11 cellular contexts compared by ENCODE assay signal in the genomic region with DNA sequence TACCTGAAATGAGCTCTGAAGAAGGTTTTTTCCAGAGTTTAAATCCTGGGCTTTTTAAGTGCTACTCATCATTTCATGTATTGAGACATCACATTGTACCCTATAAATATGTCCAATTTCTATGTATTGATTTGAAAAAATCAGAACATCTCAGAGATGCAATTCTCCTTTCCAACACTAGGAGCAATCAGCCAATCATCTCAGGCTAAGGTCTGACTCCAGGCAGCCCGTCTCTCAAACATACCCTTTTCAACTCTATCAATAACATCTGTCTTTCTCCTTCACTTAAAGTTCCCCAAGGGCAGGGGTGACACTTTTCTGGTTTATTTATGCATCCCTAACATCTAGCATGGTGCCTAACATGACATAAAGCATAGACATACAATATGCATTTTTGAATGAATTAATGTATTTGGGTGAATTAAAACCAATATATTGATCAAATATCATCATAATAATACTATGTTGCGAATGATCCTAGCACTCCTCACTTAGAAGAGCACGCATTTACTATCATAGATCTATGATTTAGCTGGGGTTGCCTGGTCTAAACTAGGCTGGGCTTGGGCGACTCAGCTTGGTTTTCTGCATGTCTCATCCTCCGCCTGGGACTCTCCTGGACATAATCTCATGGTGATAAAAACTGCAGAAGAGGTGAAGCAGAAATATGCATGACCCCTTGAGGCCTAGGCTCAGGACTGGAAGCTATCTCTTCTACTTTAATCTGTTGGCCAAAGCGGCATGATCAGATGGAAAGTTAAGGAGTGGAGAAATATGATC. TPM values are rescaled to one million over a fixed set of nuclear protein-coding genes. Genes with fewer than 3 reads are reported as not detected.
DNase-seq lines count a peak whose midpoint lies in the region; ATAC-seq and TF ChIP-seq lines count a peak whose summit lies in the region.
"Had no signal": no experiment of that assay in that cellular context is flagged by ENCODE, and none has a peak within 500 bp of the region (broad histone marks: within the 10 kb centered on the region; RNA-seq: fewer than 3 reads in every experiment).

No MANE protein-coding gene starts in this region.

- H3K27ac Mint-ChIP-seq in activated CD8-positive, alpha-beta T cell treated with anti-CD3 and anti-CD28 coated beads for 36 hours: no peak overlapping the region
- H3K27ac Mint-ChIP-seq in CD8-positive, alpha-beta T cell: no peak overlapping the region
- H3K27ac Mint-ChIP-seq: naive B cell had no signal

- peaks cover 13% of the 10 kb centered on the region for H3K4me1 ChIP-seq in hepatocyte (ENCODE audit: insufficient read depth)
- no peaks in the 10 kb centered on the region for H3K4me1 ChIP-seq in CD8-positive, alpha-beta T cell (ENCODE audit: insufficient read depth, low read length)

- no peaks in the 10 kb centered on the region for H3K9me3 ChIP-seq in hepatocyte (ENCODE audit: low read depth)
- H3K9me3 ChIP-seq in CD8-positive, alpha-beta T cell (ENCODE audit: low read length): no peaks in the 10 kb centered on the region

- no peaks in the 10 kb centered on the region for H4K20me1 ChIP-seq in hepatocyte (ENCODE audit: insufficient read depth, poor library complexity, severe bottlenecking)

- no peak overlapping the region for H3K4me2 ChIP-seq in hepatocyte

- no peaks in the 10 kb centered on the region for H3K36me3 ChIP-seq in hepatocyte (replicated peaks; ENCODE audit: insufficient read depth, low read depth)
- no peaks in the 10 kb centered on the region for H3K36me3 ChIP-seq in CD8-positive, alpha-beta T cell (ENCODE audit: insufficient read depth, low read length)

- no peaks in the 10 kb centered on the region for H3K36me3 Mint-ChIP-seq in activated CD8-positive, alpha-beta T cell treated with anti-CD3 and anti-CD28 coated beads for 36 hours (ENCODE audit: low read depth)
- no peaks in the 10 kb centered on the region for H3K36me3 Mint-ChIP-seq in CD8-positive, alpha-beta T cell
- H3K36me3 Mint-ChIP-seq: naive B cell had no signal

- POLR2A ChIA-PET in activated CD8-positive, alpha-beta T cell treated with anti-CD3 and anti-CD28 coated beads for 36 hours (lab: Charles Lee): no interaction called here
- POLR2A ChIA-PET in CD8-positive, alpha-beta T cell (lab: Charles Lee): no interaction called here

- no peaks in the 10 kb centered on the region for H3K9me2 ChIP-seq in hepatocyte (replicated peaks; ENCODE audit: insufficient read depth)

- peak overlapping the region; percentile 99 for H3K27ac ChIP-seq in hepatocyte
- no peak overlapping the region for H3K27ac ChIP-seq in CD8-positive, alpha-beta T cell (ENCODE audit: low read depth, low read length)

- intact Hi-C loops in activated CD8-positive, alpha-beta T cell treated with anti-CD3 and anti-CD28 coated beads for 36 hours (cut with micrococcal nuclease): no loop called here
- intact Hi-C loops in CD8-positive, alpha-beta T cell (cut with DNase I, micrococcal nuclease): no loop called here

- peak; percentile 53 for ATAC-seq in activated CD8-positive, alpha-beta T cell treated with anti-CD3 and anti-CD28 coated beads for 36 hours
- ATAC-seq in HG03457 (IDR thresholded peaks at IDR 0.05; ENCODE audit: unreplicated experiment): no peak
- ATAC-seq in CD8-positive, alpha-beta T cell: no peak

- 90% methylated on average over 6 of the region's 6 CpGs for WGBS in hepatocyte (ENCODE audit: low lambda C conversion rate, missing lambda C conversion rate)

- peaks cover 3% of the 10 kb centered on the region for H3K27me3 ChIP-seq in hepatocyte
- no peaks in the 10 kb centered on the region for H3K27me3 ChIP-seq in CD8-positive, alpha-beta T cell (ENCODE audit: insufficient read depth, low read length)

- no peak for DNase-seq in AG09309 (ENCODE audit: low read depth)
- DNase-seq in activated CD8-positive, alpha-beta T cell treated with anti-CD3 and anti-CD28 coated beads for 36 hours: no peak
- DNase-seq in hepatocyte (ENCODE audit: low spot score): no peak
- DNase-seq in NCI-H510A (lab: John Stamatoyannopoulos, UW): no peak
- DNase-seq in cerebellar nuclear complex (lab: John Stamatoyannopoulos, UW): no peak
- no peak for DNase-seq in CD8-positive, alpha-beta T cell
- DNase-seq: naive B cell, T-helper 9 cell had no signal

- no peak overlapping the region for H2AFZ ChIP-seq in hepatocyte

- H3K9me3 Mint-ChIP-seq in activated CD8-positive, alpha-beta T cell treated with anti-CD3 and anti-CD28 coated beads for 36 hours: no peaks in the 10 kb centered on the region
- H3K9me3 Mint-ChIP-seq in CD8-positive, alpha-beta T cell: no peaks in the 10 kb centered on the region

- H3K4me3 ChIP-seq in AG09309 (ENCODE audit: control insufficient read depth, low read depth, low read length): no peak overlapping the region
- no peak overlapping the region for H3K4me3 ChIP-seq in hepatocyte
- H3K4me3 ChIP-seq in CD8-positive, alpha-beta T cell (ENCODE audit: low read depth, low read length): no peak overlapping the region
- H3K4me3 ChIP-seq: coronary artery had no signal

- peaks cover 12% of the 10 kb centered on the region for H3K79me2 ChIP-seq in hepatocyte

- H3K4me3 Mint-ChIP-seq in activated CD8-positive, alpha-beta T cell treated with anti-CD3 and anti-CD28 coated beads for 36 hours: no peak overlapping the region
- H3K4me3 Mint-ChIP-seq in CD8-positive, alpha-beta T cell: no peak overlapping the region
- H3K4me3 Mint-ChIP-seq: naive B cell had no signal

- H3K27me3 Mint-ChIP-seq in activated CD8-positive, alpha-beta T cell treated with anti-CD3 and anti-CD28 coated beads for 36 hours: peaks cover 16% of the 10 kb centered on the region
- peaks cover 11% of the 10 kb centered on the region for H3K27me3 Mint-ChIP-seq in CD8-positive, alpha-beta T cell (ENCODE audit: low read depth)

- CTCF ChIA-PET in activated CD8-positive, alpha-beta T cell treated with anti-CD3 and anti-CD28 coated beads for 36 hours (lab: Charles Lee): interaction anchor here (0.6 kb wide), 1 partner anchor 11 kb away, joined by 3 read pairs; no protein-coding TSS in a partner anchor
- CTCF ChIA-PET in CD8-positive, alpha-beta T cell (lab: Charles Lee): no interaction called here

- TF ChIP-seq CTCF in AG09309 (IDR thresholded peaks at IDR 0.05; ENCODE audit: control insufficient read depth, insufficient read depth, low read depth, low read length, missing control alignments) (peak; percentile 27), GM12874 (IDR thresholded peaks at IDR 0.05; ENCODE audit: insufficient read depth, low read depth, low read length) (peak; percentile 28), hepatocyte (IDR thresholded peaks at IDR 0.05; ENCODE audit: poor library complexity) (peak; percentile 13)
- TF ChIP-seq CTCF in activated CD8-positive, alpha-beta T cell treated with anti-CD3 and anti-CD28 coated beads for 36 hours (IDR thresholded peaks at IDR 0.05): peak; percentile 29
- no peak for TF ChIP-seq CTCF in CD8-positive, alpha-beta T cell (IDR thresholded peaks at IDR 0.05)

- no peaks in the 10 kb centered on the region for H3K4me1 Mint-ChIP-seq in activated CD8-positive, alpha-beta T cell treated with anti-CD3 and anti-CD28 coated beads for 36 hours (ENCODE audit: low read depth)
- H3K4me1 Mint-ChIP-seq in CD8-positive, alpha-beta T cell (ENCODE audit: low read depth): no peaks in the 10 kb centered on the region
- H3K4me1 Mint-ChIP-seq: naive B cell had no signal

RNA-seq across cellular contexts. Expression of gene CDH11, which starts 5.2 kb away (rescaled TPM):
- not detected for total RNA-seq in activated CD8-positive, alpha-beta T cell treated with anti-CD3 and anti-CD28 coated beads for 36 hours
- total RNA-seq in hepatocyte: 266 and 289 TPM in 2 replicates
- 126 and 148 TPM in 2 replicates for polyA plus RNA-seq in hepatocyte
- not detected for total RNA-seq in CD8-positive, alpha-beta T cell

Comparison
In these comparisons a context has a peak if more than half of its experiments do, and no peak if none do; other contexts are left out.
1. RNA of gene CDH11, which starts 5.2 kb away (total RNA-seq): 266 to 289 TPM in hepatocyte; not detected in activated CD8-positive, alpha-beta T cell treated with anti-CD3 and anti-CD28 coated beads for 36 hours and not detected in CD8-positive, alpha-beta T cell; every median in the first group is over 100 times any median in the second.